Comparison of ENCODE assay signal across 27 cellular contexts in genomic region chr2:11950894-11951293, GRCh38.
"Had no signal": no experiment of that assay in that cellular context is flagged by ENCODE, and none has a peak within 500 bp of the region (broad histone marks: within the 10 kb centered on the region; RNA-seq: fewer than 3 reads in every experiment).

No MANE protein-coding gene starts in this region.

- ATAC-seq: mucosa of descending colon; natural killer cell treated with Interleukin-12 subunit alpha and Interleukin-12 subunit beta and Interleukin-15 and Interleukin-18, amount 100 ng/mL, for 72 hours; stimulated activated effector memory CD8-positive, alpha-beta T cell treated with anti-CD3 and anti-CD28 coated beads, Interleukin-12 subunit alpha, Interleukin-12 subunit beta, amount 100 ng/mL, for 72 hours had no signal

- H3K4me3 ChIP-seq: colonic mucosa, esophagus squamous epithelium, lung, mucosa of descending colon, prostate gland, right atrium auricular region, sigmoid colon, stomach, thyroid gland, vagina had no signal

- H3K27ac ChIP-seq: colonic mucosa, esophagus squamous epithelium, parathyroid adenoma, prostate gland, right atrium auricular region, sigmoid colon, stomach, thyroid gland, vagina had no signal

- H3K36me3 Mint-ChIP-seq: mesothelial cell of epicardium; natural killer cell treated with Interleukin-12 subunit alpha and Interleukin-12 subunit beta and Interleukin-15 and Interleukin-18, amount 100 ng/mL, for 72 hours; stimulated activated effector memory CD8-positive, alpha-beta T cell treated with anti-CD3 and anti-CD28 coated beads, Interleukin-12 subunit alpha, Interleukin-12 subunit beta, amount 100 ng/mL, for 72 hours had no signal

- H2AFZ ChIP-seq: parathyroid adenoma had no signal

- FAIRE-seq: frontal cortex had no signal

- H3K27ac Mint-ChIP-seq: dendritic cell treated with granulocyte-macrophage colony-stimulating factor and Interleukin-4, amounts not matched to agents 40 ng/mL and 50 ng/mL, for 4 days; endodermal cell; immature natural killer cell; mesothelial cell of epicardium; natural killer cell treated with Interleukin-12 subunit alpha and Interleukin-12 subunit beta and Interleukin-15 and Interleukin-18, amount 100 ng/mL, for 72 hours; stimulated activated effector memory CD8-positive, alpha-beta T cell treated with anti-CD3 and anti-CD28 coated beads, Interleukin-12 subunit alpha, Interleukin-12 subunit beta, amount 100 ng/mL, for 72 hours had no signal

- H3K9me3 Mint-ChIP-seq: mesothelial cell of epicardium; natural killer cell treated with Interleukin-12 subunit alpha and Interleukin-12 subunit beta and Interleukin-15 and Interleukin-18, amount 100 ng/mL, for 72 hours; stimulated activated effector memory CD8-positive, alpha-beta T cell treated with anti-CD3 and anti-CD28 coated beads, Interleukin-12 subunit alpha, Interleukin-12 subunit beta, amount 100 ng/mL, for 72 hours had no signal

- H3K27me3 ChIP-seq: colonic mucosa, right atrium auricular region, sigmoid colon, stomach, thyroid gland, vagina had no signal

- DNase-seq: colonic mucosa; effector CD8-positive, alpha-beta T cell; esophagus squamous epithelium; hypothalamus; immature natural killer cell; islet precursor cell; mesenchymal stem cell; mucosa of descending colon; naive B cell; sigmoid colon; stimulated activated CD4-positive, alpha-beta T cell treated with anti-CD3 and anti-CD28 coated beads, Interleukin-2, amount 100 ng/mL, for 24 hours; stimulated activated CD4-positive, alpha-beta T cell treated with anti-CD3 and anti-CD28 coated beads, Interleukin-4, amount 100 ng/mL, for 24 hours; stimulated activated naive CD4-positive, alpha-beta T cell treated with Interleukin-2 at 50 U/mL for 16 hours; stomach; thyroid gland had no signal

- H3K9ac ChIP-seq: parathyroid adenoma had no signal

- H3K4me1 Mint-ChIP-seq: mesothelial cell of epicardium; neural crest cell; stimulated activated effector memory CD8-positive, alpha-beta T cell treated with anti-CD3 and anti-CD28 coated beads, Interleukin-12 subunit alpha, Interleukin-12 subunit beta, amount 100 ng/mL, for 72 hours had no signal

- H3K79me2 ChIP-seq: parathyroid adenoma had no signal

- H3K4me1 ChIP-seq: colonic mucosa, esophagus squamous epithelium, parathyroid adenoma, prostate gland, right atrium auricular region, stomach, thyroid gland, vagina had no signal

- H3K27me3 Mint-ChIP-seq: naive B cell had no signal

- H3K4me3 Mint-ChIP-seq: dendritic cell treated with granulocyte-macrophage colony-stimulating factor and Interleukin-4, amounts not matched to agents 40 ng/mL and 50 ng/mL, for 4 days; endodermal cell; immature natural killer cell; mesothelial cell of epicardium; natural killer cell treated with Interleukin-12 subunit alpha and Interleukin-12 subunit beta and Interleukin-15 and Interleukin-18, amount 100 ng/mL, for 72 hours; neural crest cell; stimulated activated effector memory CD8-positive, alpha-beta T cell treated with anti-CD3 and anti-CD28 coated beads, Interleukin-12 subunit alpha, Interleukin-12 subunit beta, amount 100 ng/mL, for 72 hours had no signal

- H3K9me3 ChIP-seq: colonic mucosa, esophagus squamous epithelium, mucosa of descending colon, prostate gland, right atrium auricular region, sigmoid colon, stomach, thyroid gland, vagina had no signal

- H3K36me3 ChIP-seq: colonic mucosa, esophagus squamous epithelium, prostate gland, right atrium auricular region, sigmoid colon, stomach, thyroid gland, vagina had no signal
